Comparison of ENCODE assay signal across 9 cellular contexts in genomic region chr1:8421721-8422120, GRCh38.
DNase-seq lines count a peak whose midpoint lies in the region; ATAC-seq and TF ChIP-seq lines count a peak whose summit lies in the region.
"Had no signal": no experiment of that assay in that cellular context is flagged by ENCODE, and none has a peak within 500 bp of the region (broad histone marks: within the 10 kb centered on the region; RNA-seq: fewer than 3 reads in every experiment).

No MANE protein-coding gene starts in this region.

- DNase-seq in NCI-H82 (lab: John Stamatoyannopoulos, UW) (peak; percentile 62), NCI-H82 treated with DMSO at 0.1 percent for 48 hours (lab: John Stamatoyannopoulos, UW; ENCODE audit: unreplicated experiment) (no peak), dorsolateral prefrontal cortex (peak in 1 of 10 donors; percentile 52), mucosa of descending colon (no peak), aorta (no peak), MV-4-11 (lab: John Stamatoyannopoulos, UW) (no peak)
- DNase-seq in stimulated activated CD8-positive, alpha-beta memory T cell treated with anti-CD3 and anti-CD28 coated beads, Interleukin-4, amount 100 ng/mL, for 48 hours, result no peak
- DNase-seq: stimulated activated CD4-positive, alpha-beta T cell treated with anti-CD3 and anti-CD28 coated beads, Interleukin-2, amount 100 ng/mL, for 48 hours had no signal

- intact Hi-C loops in dorsolateral prefrontal cortex (cut with DNase I) (loop anchor here in 1 of 2 donors (5.0 kb wide), 1 partner anchor 41 kb away; no protein-coding TSS in a partner anchor), mucosa of descending colon (cut with DNase I, micrococcal nuclease) (no loop called here), aorta (cut with DNase I) (loop anchor here in 1 of 2 donors (5.0 to 10.0 kb wide), 3 partner anchors 49 to 283 kb away; no protein-coding TSS in a partner anchor)

- ATAC-seq in mucosa of descending colon (peak; percentile 4), aorta (ENCODE audit: low FRiP score) (no peak), GM21515 (IDR thresholded peaks at IDR 0.05; ENCODE audit: unreplicated experiment) (no peak)

- peak overlapping the region; percentile 42 to 99 (median 95) for H3K27ac ChIP-seq in dorsolateral prefrontal cortex
- peak overlapping the region; percentile 62 to 82 for H3K27ac ChIP-seq in aorta (ENCODE audit: low read depth in 1 of 2, low read length in 2 of 2)

- H3K4me3 ChIP-seq in dorsolateral prefrontal cortex, result peak overlapping the region in 58 of 59 donors; percentile 55 to 89 (median 76)
- H3K4me3 ChIP-seq in mucosa of descending colon, result peak overlapping the region; percentile 1
- peak overlapping the region; percentile 88 to 95 for H3K4me3 ChIP-seq in aorta (ENCODE audit: low read length in 2 of 2)

- H3K27me3 ChIP-seq in dorsolateral prefrontal cortex (no peaks in the 10 kb centered on the region), aorta (ENCODE audit: control insufficient read depth in 1 of 2, insufficient read depth in 2 of 2, low read length in 1 of 2) (no peaks in the 10 kb centered on the region)

- WGBS in aorta, 2 donors, result 11 to 15% methylated on average over 6 of the region's 6 CpGs

- H3K4me1 ChIP-seq in mucosa of descending colon (ENCODE audit: low read depth) (peaks cover 43% of the 10 kb centered on the region), aorta (ENCODE audit: control insufficient read depth in 1 of 2, insufficient read depth in 2 of 2, low read length in 2 of 2) (peaks cover 0 to 8% of the 10 kb centered on the region in 2 donors)

- H3K36me3 ChIP-seq in mucosa of descending colon (ENCODE audit: low read depth), result no peaks in the 10 kb centered on the region
- H3K36me3 ChIP-seq in aorta (ENCODE audit: control insufficient read depth in 1 of 2, insufficient read depth in 2 of 2, low read length in 1 of 2), result peaks cover 0 to 2% of the 10 kb centered on the region in 2 donors

- TF ChIP-seq CTCF in dorsolateral prefrontal cortex (IDR thresholded peaks at IDR 0.05 in 54 of 56, conservative IDR thresholded peaks at IDR 0.05 in 2 of 56; ENCODE audit: low read depth in 1 of 56, partially characterized antibody in 56 of 56) (no peak), mucosa of descending colon (IDR thresholded peaks at IDR 0.05) (no peak)

- H3K9me3 ChIP-seq in mucosa of descending colon, result no peaks in the 10 kb centered on the region
- H3K9me3 ChIP-seq in aorta (ENCODE audit: control insufficient read depth, low read length), result no peaks in the 10 kb centered on the region

Comparison
In these comparisons a context has a peak if more than half of its experiments do, and no peak if none do; other contexts are left out.
1. H3K4me3 ChIP-seq: peak in every context shown above with its lines; median percentile 92 in aorta; 76 in dorsolateral prefrontal cortex; 1 in mucosa of descending colon.